ENCODE assay signal across 10 cellular contexts in genomic region chr14:74514471-74514932, GRCh38. TPM values are rescaled to one million over a fixed set of nuclear protein-coding genes. Genes with fewer than 3 reads are reported as not detected.
DNase-seq lines count a peak whose midpoint lies in the region; ATAC-seq and TF ChIP-seq lines count a peak whose summit lies in the region.
"Had no signal": no experiment of that assay in that cellular context is flagged by ENCODE, and none has a peak within 500 bp of the region (broad histone marks: within the 10 kb centered on the region; RNA-seq: fewer than 3 reads in every experiment).

No MANE protein-coding gene starts in this region.

- H3K4me3 ChIP-seq in heart left ventricle = peak overlapping the region in 2 of 12 donors; percentile 16 to 23
- H3K4me3 ChIP-seq: coronary artery had no signal

- peak overlapping the region; percentile 31 for H3K27ac ChIP-seq in RWPE1
- H3K27ac ChIP-seq in heart left ventricle = peak overlapping the region in 5 of 12 donors; percentile 11 to 50 (median 46)
- H3K27ac ChIP-seq: C4-2B had no signal

- POLR2A ChIA-PET in RWPE1 (lab: Yijun Ruan, JAX; ENCODE audit: low non-redundant PET) = no interaction called here

- 65 to 76% (median 67%) methylated on average over 12 to 13 of the region's 13 CpGs for WGBS in heart left ventricle, 4 donors

- TF ChIP-seq CTCF in RWPE1 (conservative IDR thresholded peaks at IDR 0.05; ENCODE audit: low read depth) = no peak
- no peak for TF ChIP-seq CTCF in heart left ventricle (IDR thresholded peaks at IDR 0.05)

- CTCF ChIA-PET in activated CD8-positive, alpha-beta memory T cell treated with anti-CD3 and anti-CD28 coated beads, Interleukin-2, amount 10 ng/mL, durations not matched to agents 7 days and 5 days (lab: Charles Lee) = interaction anchor here (1.1 to 1.2 kb wide), 2 partner anchors 9 to 11 kb away, joined by 3 to 6 read pairs; no protein-coding TSS in a partner anchor
- CTCF ChIA-PET in RWPE1 (lab: Yijun Ruan, JAX) = no interaction called here

- H3K27me3 Mint-ChIP-seq in activated CD8-positive, alpha-beta memory T cell treated with anti-CD3 and anti-CD28 coated beads, Interleukin-2, amount 10 ng/mL, durations not matched to agents 7 days and 5 days = peaks cover 40% of the 10 kb centered on the region

- H3K4me1 ChIP-seq in heart left ventricle = peaks cover 0 to 25% (median 0%) of the 10 kb centered on the region in 12 donors

- H3K9me3 ChIP-seq in heart left ventricle = no peaks in the 10 kb centered on the region

- no peak overlapping the region for H3K4me3 Mint-ChIP-seq in activated CD8-positive, alpha-beta memory T cell treated with anti-CD3 and anti-CD28 coated beads, Interleukin-2, amount 10 ng/mL, durations not matched to agents 7 days and 5 days

- no peaks in the 10 kb centered on the region for H3K27me3 ChIP-seq in heart left ventricle

- peaks cover 0 to 20% (median 0%) of the 10 kb centered on the region in 9 donors for H3K36me3 ChIP-seq in heart left ventricle

- no peak for DNase-seq in activated CD8-positive, alpha-beta memory T cell treated with anti-CD3 and anti-CD28 coated beads, Interleukin-2, amount 10 ng/mL, durations not matched to agents 7 days and 5 days
- no peak for DNase-seq in activated CD8-positive, alpha-beta memory T cell treated with anti-CD3 and anti-CD28 coated beads for 24 hours
- DNase-seq in RWPE1 (ENCODE audit: low spot score) (no peak), heart left ventricle (peak in 3 of 5 donors; percentile 25 to 60 (median 35)), stromal cell of bone marrow (ENCODE audit: low read depth) (peak; percentile 90), ecto neural progenitor cell (ENCODE audit: low spot score) (no peak)

- H3K36me3 Mint-ChIP-seq in activated CD8-positive, alpha-beta memory T cell treated with anti-CD3 and anti-CD28 coated beads, Interleukin-2, amount 10 ng/mL, durations not matched to agents 7 days and 5 days = no peaks in the 10 kb centered on the region

- peaks cover 11% of the 10 kb centered on the region for H3K4me1 Mint-ChIP-seq in activated CD8-positive, alpha-beta memory T cell treated with anti-CD3 and anti-CD28 coated beads, Interleukin-2, amount 10 ng/mL, durations not matched to agents 7 days and 5 days

- no peak for TF ChIP-seq POLR2A in heart left ventricle (IDR thresholded peaks at IDR 0.05)

- no peak overlapping the region for H3K27ac Mint-ChIP-seq in activated CD8-positive, alpha-beta memory T cell treated with anti-CD3 and anti-CD28 coated beads, Interleukin-2, amount 10 ng/mL, durations not matched to agents 7 days and 5 days

- ATAC-seq in activated CD8-positive, alpha-beta memory T cell treated with anti-CD3 and anti-CD28 coated beads, Interleukin-2, amount 10 ng/mL, durations not matched to agents 7 days and 5 days = peak; percentile 16
- ATAC-seq in heart left ventricle (peak in 2 of 4 donors; percentile 21 to 38), HG03025 (IDR thresholded peaks at IDR 0.05; ENCODE audit: low FRiP score, unreplicated experiment) (no peak), HG03469 (IDR thresholded peaks at IDR 0.05; ENCODE audit: unreplicated experiment) (no peak)

- no peaks in the 10 kb centered on the region for H3K9me3 Mint-ChIP-seq in activated CD8-positive, alpha-beta memory T cell treated with anti-CD3 and anti-CD28 coated beads, Interleukin-2, amount 10 ng/mL, durations not matched to agents 7 days and 5 days (ENCODE audit: low read depth)

- intact Hi-C loops in heart left ventricle (cut with DNase I) = no loop called here

RNA-seq across cellular contexts. Expression of gene ISCA2, which starts 20.9 kb away (rescaled TPM):
- 10 to 100 TPM; 20.9 to 25.6 TPM for total RNA-seq in activated CD8-positive, alpha-beta memory T cell treated with anti-CD3 and anti-CD28 coated beads, Interleukin-2, amount 10 ng/mL, durations not matched to agents 7 days and 5 days
- total RNA-seq in heart left ventricle = 10 to 100 TPM; 10.8 to 45.8 (median 36.2) TPM
- 10 to 100 TPM; 31.2 to 32.3 TPM for polyA plus RNA-seq in heart left ventricle

RNA-seq across cellular contexts. Expression of gene NPC2, which starts 21.4 kb away (rescaled TPM):
- total RNA-seq in activated CD8-positive, alpha-beta memory T cell treated with anti-CD3 and anti-CD28 coated beads, Interleukin-2, amount 10 ng/mL, durations not matched to agents 7 days and 5 days = 10 to 100 TPM; 25.0 to 35.6 TPM
- 100 to 1,000 TPM in 7 of 9 donors, 10 to 100 TPM in 2; 69.4 to 374 (median 135) TPM for total RNA-seq in heart left ventricle
- polyA plus RNA-seq in heart left ventricle = 100 to 1,000 TPM; 126 to 145 TPM

Comparison
In these comparisons a context has a peak if more than half of its experiments do, and no peak if none do; other contexts are left out.
1. DNase-seq: peak in heart left ventricle (3 of 5) and stromal cell of bone marrow (single experiment); none in activated CD8-positive, alpha-beta memory T cell treated with anti-CD3 and anti-CD28 coated beads, Interleukin-2, amount 10 ng/mL, durations not matched to agents 7 days and 5 days (single experiment), activated CD8-positive, alpha-beta memory T cell treated with anti-CD3 and anti-CD28 coated beads for 24 hours (single experiment), RWPE1 (single experiment) and ecto neural progenitor cell (single experiment).